Comparison of ENCODE assay signal across 18 cellular contexts in genomic region chr19:1980782-1981181, GRCh38. TPM values are rescaled to one million over a fixed set of nuclear protein-coding genes. Genes with fewer than 3 reads are reported as not detected.
DNase-seq lines count a peak whose midpoint lies in the region; ATAC-seq and TF ChIP-seq lines count a peak whose summit lies in the region.
"Had no signal": no experiment of that assay in that cellular context is flagged by ENCODE, and none has a peak within 500 bp of the region (broad histone marks: within the 10 kb centered on the region; RNA-seq: fewer than 3 reads in every experiment).

No MANE protein-coding gene starts in this region.

- H3K4me3 ChIP-seq in GM23338 (no peak overlapping the region), OCI-LY7 (ENCODE audit: low read depth, low read length, poor library complexity, severe bottlenecking) (no peak overlapping the region), trophoblast cell (ENCODE audit: low read depth, low read length) (no peak overlapping the region), coronary artery (no peak overlapping the region)
- H3K4me3 ChIP-seq: BLaER1, GM23248 had no signal

- H2AFZ ChIP-seq in GM23338 (no peak overlapping the region), OCI-LY7 (ENCODE audit: low read length) (no peak overlapping the region), trophoblast cell (ENCODE audit: insufficient read depth, low read length, poor library complexity) (no peak overlapping the region)
- H2AFZ ChIP-seq: GM23248 had no signal

- H4K20me1 ChIP-seq in GM23338 (replicated peaks; ENCODE audit: insufficient read depth) (no peaks in the 10 kb centered on the region; the same call in none of the 2 replicates), OCI-LY7 (ENCODE audit: insufficient read depth, low read length) (no peaks in the 10 kb centered on the region)

- intact Hi-C loops in OCI-LY7 (cut with micrococcal nuclease; ENCODE audit: unreplicated experiment) = no loop called here

- no peaks in the 10 kb centered on the region for H3K79me1 ChIP-seq in trophoblast cell (ENCODE audit: low read length)

- H4K12ac ChIP-seq in trophoblast cell (ENCODE audit: low read depth, low read length) = no peak overlapping the region

- H2BK5ac ChIP-seq in trophoblast cell (ENCODE audit: low read depth, low read length, poor library complexity) = no peak overlapping the region

- H3K4me3 Mint-ChIP-seq in GM23338 = no peak overlapping the region
- no peak overlapping the region for H3K4me3 Mint-ChIP-seq in chondrocyte (ENCODE audit: unreplicated experiment)
- H3K4me3 Mint-ChIP-seq: CD14-positive monocyte; CD8-positive, alpha-beta T cell had no signal

- H3K4me1 Mint-ChIP-seq in GM23338 (no peaks in the 10 kb centered on the region), chondrocyte (ENCODE audit: low read depth) (no peaks in the 10 kb centered on the region)
- H3K4me1 Mint-ChIP-seq: CD14-positive monocyte, IgD-negative memory B cell had no signal

- H3K4me2 ChIP-seq in GM23338 (no peak overlapping the region), OCI-LY7 (ENCODE audit: low read length) (no peak overlapping the region), trophoblast cell (ENCODE audit: low read length) (no peak overlapping the region)
- H3K4me2 ChIP-seq: BLaER1 had no signal

- peak overlapping the region; percentile 26 for H4K91ac ChIP-seq in trophoblast cell (ENCODE audit: low read depth, low read length)

- TSS peak; percentile 70 for BruUV-seq in OCI-LY7 (replicated peaks; lab: Mats Ljungman, UMichigan)

- no peak overlapping the region for H4K8ac ChIP-seq in trophoblast cell (ENCODE audit: low read depth, low read length)

- H3F3A ChIP-seq in GM23338 (replicated peaks; ENCODE audit: low read depth) = peaks cover 15% of the 10 kb centered on the region; the same call in 1 of the 2 replicates

- H3K9me3 Mint-ChIP-seq in GM23338 (no peaks in the 10 kb centered on the region), chondrocyte (ENCODE audit: low read depth) (no peaks in the 10 kb centered on the region)
- H3K9me3 Mint-ChIP-seq: CD14-positive monocyte; CD8-positive, alpha-beta T cell; IgD-negative memory B cell had no signal

- no peak overlapping the region for H2AK5ac ChIP-seq in trophoblast cell (ENCODE audit: low read length)

- H3K23ac ChIP-seq in trophoblast cell (ENCODE audit: low read length) = no peak overlapping the region

- H3K36me3 Mint-ChIP-seq in GM23338 (ENCODE audit: low read depth) (peaks cover 37% of the 10 kb centered on the region), chondrocyte (ENCODE audit: low read depth) (peaks cover 14% of the 10 kb centered on the region)

- H3K27me3 Mint-ChIP-seq in GM23338 (ENCODE audit: insufficient read depth, low read depth, poor library complexity) = peaks cover 5% of the 10 kb centered on the region
- no peaks in the 10 kb centered on the region for H3K27me3 Mint-ChIP-seq in chondrocyte (ENCODE audit: low read depth)
- H3K27me3 Mint-ChIP-seq: IgD-negative memory B cell had no signal

- H3K9me3 ChIP-seq in OCI-LY7 (ENCODE audit: low read length) (no peaks in the 10 kb centered on the region), trophoblast cell (ENCODE audit: insufficient read depth, low read depth, low read length) (no peaks in the 10 kb centered on the region)
- H3K9me3 ChIP-seq: BLaER1 had no signal

- H3K79me2 ChIP-seq in GM23338 (replicated peaks; ENCODE audit: insufficient read depth) = peaks cover 12% of the 10 kb centered on the region
- H3K79me2 ChIP-seq in OCI-LY7 (ENCODE audit: insufficient read depth, low read depth, low read length) = no peaks in the 10 kb centered on the region
- H3K79me2 ChIP-seq in trophoblast cell (ENCODE audit: control insufficient read depth, insufficient read depth, low read length, poor library complexity) = no peaks in the 10 kb centered on the region

- no peak overlapping the region for H3K18ac ChIP-seq in trophoblast cell (ENCODE audit: low read length)

- TF ChIP-seq CTCF in GM23338 (conservative IDR thresholded peaks at IDR 0.05; ENCODE audit: low read depth in 2 of 2) (no peak), OCI-LY7 (conservative IDR thresholded peaks at IDR 0.05; ENCODE audit: low read length) (no peak), chondrocyte (IDR thresholded peaks at IDR 0.05) (no peak), coronary artery (IDR thresholded peaks at IDR 0.05) (no peak)

- H2BK12ac ChIP-seq in trophoblast cell (ENCODE audit: low read length) = no peak overlapping the region

- no peak overlapping the region for H3K4ac ChIP-seq in trophoblast cell (ENCODE audit: low read depth, low read length)

- H3K9me2 ChIP-seq in GM23338 (ENCODE audit: insufficient read depth) (no peaks in the 10 kb centered on the region), OCI-LY7 (ENCODE audit: insufficient read depth, low read length) (no peaks in the 10 kb centered on the region)

- no peak overlapping the region for H3K14ac ChIP-seq in trophoblast cell (ENCODE audit: low read length)

- H3K9ac ChIP-seq in trophoblast cell (ENCODE audit: low read length) = no peak overlapping the region
- H3K9ac ChIP-seq: BLaER1, GM23248 had no signal

- H3K36me3 ChIP-seq in GM23338 (ENCODE audit: insufficient read depth) (no peaks in the 10 kb centered on the region), OCI-LY7 (ENCODE audit: insufficient read depth, low read length) (peaks cover 61% of the 10 kb centered on the region), trophoblast cell (ENCODE audit: control insufficient read depth in 1 of 2, insufficient read depth in 2 of 2, low read length in 2 of 2) (peaks cover 66 to 70% of the 10 kb centered on the region in 2 experiments)

- CTCF ChIA-PET in OCI-LY7 (lab: Charles Lee; ENCODE audit: unreplicated experiment) = no interaction called here

- no CpG with 5 or more reads among the region's 33 CpGs for WGBS in trophoblast cell (ENCODE audit: extremely low coverage, insufficient coverage, insufficient read length)

- H3K27me3 ChIP-seq in GM23338 (ENCODE audit: insufficient read depth) (no peaks in the 10 kb centered on the region), trophoblast cell (ENCODE audit: insufficient read depth, low read length) (no peaks in the 10 kb centered on the region)
- H3K27me3 ChIP-seq: BLaER1 had no signal

- POLR2A ChIA-PET in OCI-LY7 (lab: Charles Lee) = no interaction called here

- H3K4me1 ChIP-seq in GM23338 (ENCODE audit: insufficient read depth) (no peaks in the 10 kb centered on the region), OCI-LY7 (ENCODE audit: insufficient read depth, low read length, poor library complexity, severe bottlenecking) (no peaks in the 10 kb centered on the region), trophoblast cell (ENCODE audit: control insufficient read depth in 1 of 2, insufficient read depth in 2 of 2, low read length in 2 of 2) (peaks cover 9 to 11% of the 10 kb centered on the region in 2 experiments)

- H2BK120ac ChIP-seq in trophoblast cell (ENCODE audit: insufficient read depth, low read length, poor library complexity) = no peak overlapping the region

- H3K27ac ChIP-seq in GM23338 (ENCODE audit: low read depth) = 0 out of 2 replicates have a peak overlapping the region, but pooled peaks have one; percentile 32
- H3K27ac ChIP-seq in OCI-LY7 (ENCODE audit: low read depth, low read length, poor library complexity, severe bottlenecking) = no peak overlapping the region
- no peak overlapping the region for H3K27ac ChIP-seq in trophoblast cell (ENCODE audit: low read depth, low read length)
- H3K27ac ChIP-seq in coronary artery = no peak overlapping the region
- H3K27ac ChIP-seq: BLaER1, GM23248 had no signal

- no peak for ATAC-seq in GM23338
- no peak for ATAC-seq in GM19452 (IDR thresholded peaks at IDR 0.05; ENCODE audit: unreplicated experiment)
- ATAC-seq: CD8-positive, alpha-beta T cell had no signal

- H3K27ac Mint-ChIP-seq in GM23338 = no peak overlapping the region
- H3K27ac Mint-ChIP-seq in chondrocyte (ENCODE audit: unreplicated experiment) = no peak overlapping the region
- H3K27ac Mint-ChIP-seq: CD8-positive, alpha-beta T cell; IgD-negative memory B cell had no signal

- DNase-seq in GM23338 (ENCODE audit: low spot score) = no peak
- DNase-seq in OCI-LY7 (ENCODE audit: low spot score) = no peak
- DNase-seq in chondrocyte (ENCODE audit: low spot score) = peak; percentile 91
- DNase-seq in trophoblast cell = no peak
- no peak for DNase-seq in RPMI8226
- no peak for DNase-seq in NCI-H526 (lab: John Stamatoyannopoulos, UW)
- DNase-seq in coronary artery (ENCODE audit: low spot score) = no peak
- DNase-seq: 8988T, Calu3, DMS79 treated with DMSO at 0.1 percent for 48 hours, GF-D8, GM23248, HCEC 1CT had no signal

TF ChIP-seq in GM23338, 12 proteins besides CTCF, POLR2A, EP300 and RAD21 (continues in another document):
- TF ChIP-seq EZH2phosphoT487 (IDR thresholded peaks at IDR 0.05; ENCODE audit: unreplicated experiment) = no peak

RNA-seq across cellular contexts. Expression of gene BTBD2, which starts 34.7 kb away (rescaled TPM):
- total RNA-seq in GM23338 (2014; rRNA removed; shearing (Covaris generic)) = 106 and 130 TPM in 2 replicates
- polyA plus RNA-seq in GM23338 (2016; fragmentation: Nextera tagmentation; extraction: Ambion mirVana) = 23.8 and 27.2 TPM in 2 replicates
- total RNA-seq in OCI-LY7 (2014; rRNA removed; shearing (Covaris generic)) = 41.9 and 53.9 TPM in 2 replicates
- total RNA-seq in OCI-LY7 (2022) (91.6 and 109 TPM in 2 replicates), chondrocyte (61.0 to 66.2 TPM (median 65.9 TPM) in 3 replicates)
- 43.8 and 44.5 TPM in 2 replicates for polyA plus RNA-seq in trophoblast cell (2013)

RNA-seq across cellular contexts. Expression of gene CSNK1G2, which starts 39.8 kb away (rescaled TPM):
- total RNA-seq in GM23338 (2014; rRNA removed; shearing (Covaris generic)) = 113 and 147 TPM in 2 replicates
- polyA plus RNA-seq in GM23338 (2016; fragmentation: Nextera tagmentation; extraction: Ambion mirVana) = 39.6 and 55.9 TPM in 2 replicates
- 133 and 151 TPM in 2 replicates for total RNA-seq in OCI-LY7 (2014; rRNA removed; shearing (Covaris generic))
- 95.9 TPM in 2 replicates for total RNA-seq in OCI-LY7 (2022)
- total RNA-seq in chondrocyte = 57.4 to 74.9 TPM (median 58.9 TPM) in 3 replicates
- 92.2 and 93.2 TPM in 2 replicates for polyA plus RNA-seq in trophoblast cell (2013)
